Comparison of ENCODE assay signal across 1 cellular context in the genomic region with DNA sequence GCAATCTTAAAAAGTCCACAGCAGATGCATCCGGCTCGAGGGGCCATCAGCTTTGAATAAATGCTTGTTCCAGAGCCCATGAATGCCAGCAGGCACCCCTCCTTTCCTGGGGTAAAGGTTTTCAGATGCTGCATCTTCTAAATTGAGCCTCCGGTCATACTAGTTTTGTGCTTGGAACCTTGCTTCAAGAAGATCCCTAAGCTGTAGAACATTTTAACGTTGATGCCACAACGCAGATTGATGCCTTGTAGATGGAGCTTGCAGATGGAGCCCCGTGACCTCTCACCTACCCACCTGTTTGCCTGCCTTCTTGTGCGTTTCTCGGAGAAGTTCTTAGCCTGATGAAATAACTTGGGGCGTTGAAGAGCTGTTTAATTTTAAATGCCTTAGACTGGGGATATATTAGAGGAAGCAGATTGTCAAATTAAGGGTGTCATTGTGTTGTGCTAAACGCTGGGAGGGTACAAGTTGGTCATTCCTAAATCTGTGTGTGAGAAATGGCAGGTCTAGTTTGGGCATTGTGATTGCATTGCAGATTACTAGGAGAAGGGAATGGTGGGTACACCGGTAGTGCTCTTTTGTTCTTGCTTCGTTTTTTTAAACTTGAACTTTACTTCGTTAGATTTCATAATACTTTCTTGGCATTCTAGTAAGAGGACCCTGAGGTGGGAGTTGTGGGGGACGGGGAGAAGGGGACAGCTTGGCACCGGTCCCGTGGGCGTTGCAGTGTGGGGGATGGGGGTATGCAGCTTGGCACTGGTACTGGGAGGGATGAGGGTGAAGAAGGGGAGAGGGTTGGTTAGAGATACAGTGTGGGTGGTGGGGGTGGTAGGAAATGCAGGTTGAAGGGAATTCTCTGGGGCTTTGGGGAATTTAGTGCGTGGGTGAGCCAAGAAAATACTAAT.
A peak's percentile ranks its signal among the peaks of the same experiment; 100 is the strongest.
TF ChIP-seq lines count a peak whose summit lies in the region.

No MANE protein-coding gene starts in this region.

TF ChIP-seq in K562, 482 proteins besides CTCF, POLR2A, EP300 and RAD21 (continued from another document and continues in another):
- TF ChIP-seq, protein P1, sequence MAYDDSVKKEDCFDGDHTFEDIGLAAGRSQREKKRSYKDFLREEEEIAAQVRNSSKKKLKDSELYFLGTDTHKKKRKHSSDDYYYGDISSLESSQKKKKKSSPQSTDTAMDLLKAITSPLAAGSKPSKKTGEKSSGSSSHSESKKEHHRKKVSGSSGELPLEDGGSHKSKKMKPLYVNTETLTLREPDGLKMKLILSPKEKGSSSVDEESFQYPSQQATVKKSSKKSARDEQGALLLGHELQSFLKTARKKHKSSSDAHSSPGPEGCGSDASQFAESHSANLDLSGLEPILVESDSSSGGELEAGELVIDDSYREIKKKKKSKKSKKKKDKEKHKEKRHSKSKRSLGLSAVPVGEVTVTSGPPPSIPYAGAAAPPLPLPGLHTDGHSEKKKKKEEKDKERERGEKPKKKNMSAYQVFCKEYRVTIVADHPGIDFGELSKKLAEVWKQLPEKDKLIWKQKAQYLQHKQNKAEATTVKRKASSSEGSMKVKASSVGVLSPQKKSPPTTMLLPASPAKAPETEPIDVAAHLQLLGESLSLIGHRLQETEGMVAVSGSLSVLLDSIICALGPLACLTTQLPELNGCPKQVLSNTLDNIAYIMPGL (CRISPR knock-in tag; IDR thresholded peaks at IDR 0.05): no peak
- TF ChIP-seq NCOA1 (IDR thresholded peaks at IDR 0.05; ENCODE audit: low read depth) (no peak), BHLHE40 (IDR thresholded peaks at IDR 0.05; ENCODE audit: low read length) (no peak), CCNT2 (IDR thresholded peaks at IDR 0.05; ENCODE audit: borderline replicate concordance, extremely low read depth, insufficient read length, low read depth, low read length) (no peak), RUNX1 (IDR thresholded peaks at IDR 0.05; ENCODE audit: low read depth) (no peak), MCM3 (IDR thresholded peaks at IDR 0.05) (no peak), ZNF324 (CRISPR knock-in tag; IDR thresholded peaks at IDR 0.05) (peak; percentile 3; the same call in 1 of the 2 replicates), POLR2B (IDR thresholded peaks at IDR 0.05; ENCODE audit: low read depth, partially characterized antibody) (peak; percentile 91), ZBTB7A (IDR thresholded peaks at IDR 0.05; ENCODE audit: borderline replicate concordance, control insufficient read depth, low read depth, low read length) (no peak), BRCA1 (IDR thresholded peaks at IDR 0.05) (no peak), BRCA1 (CRISPR knock-in tag; IDR thresholded peaks at IDR 0.05) (no peak), HSF4 (CRISPR knock-in tag; IDR thresholded peaks at IDR 0.05; ENCODE audit: borderline replicate concordance) (no peak), FOXJ2 (tag; IDR thresholded peaks at IDR 0.05) (no peak), ATF1 (CRISPR knock-in tag; IDR thresholded peaks at IDR 0.05) (no peak), ATF1 (tag; IDR thresholded peaks at IDR 0.05) (no peak), NFE2 (IDR thresholded peaks at IDR 0.05; ENCODE audit: low read depth) (no peak), ZNF347 (CRISPR knock-in tag; IDR thresholded peaks at IDR 0.05; ENCODE audit: low read depth) (no peak), IFI16 (CRISPR knock-in tag; IDR thresholded peaks at IDR 0.05) (no peak), CBFB (CRISPR knock-in tag; IDR thresholded peaks at IDR 0.05) (no peak), TAF1 (IDR thresholded peaks at IDR 0.05; ENCODE audit: control insufficient read depth, extremely low read depth, insufficient read depth, low read length, severe bottlenecking) (peak; percentile 45), ZNF76 (CRISPR knock-in tag; IDR thresholded peaks at IDR 0.05; ENCODE audit: borderline replicate concordance) (no peak), MEF2D (tag; conservative IDR thresholded peaks at IDR 0.05; ENCODE audit: low read depth) (no peak), SMC3 (conservative IDR thresholded peaks at IDR 0.05; ENCODE audit: insufficient read depth, low read depth, low read length) (no peak), SMARCA5 (IDR thresholded peaks at IDR 0.05) (no peak)
- TF ChIP-seq, protein P2, sequence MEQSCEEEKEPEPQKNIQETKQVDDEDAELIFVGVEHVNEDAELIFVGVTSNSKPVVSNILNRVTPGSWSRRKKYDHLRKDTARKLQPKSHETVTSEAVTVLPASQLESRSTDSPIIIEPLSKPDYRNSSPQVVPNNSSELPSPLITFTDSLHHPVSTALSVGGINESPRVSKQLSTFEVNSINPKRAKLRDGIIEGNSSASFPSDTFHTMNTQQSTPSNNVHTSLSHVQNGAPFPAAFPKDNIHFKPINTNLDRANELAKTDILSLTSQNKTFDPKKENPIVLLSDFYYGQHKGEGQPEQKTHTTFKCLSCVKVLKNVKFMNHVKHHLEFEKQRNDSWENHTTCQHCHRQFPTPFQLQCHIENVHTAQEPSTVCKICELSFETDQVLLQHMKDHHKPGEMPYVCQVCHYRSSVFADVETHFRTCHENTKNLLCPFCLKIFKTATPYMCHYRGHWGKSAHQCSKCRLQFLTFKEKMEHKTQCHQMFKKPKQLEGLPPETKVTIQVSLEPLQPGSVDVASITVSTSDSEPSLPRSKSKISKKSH (CRISPR knock-in tag; IDR thresholded peaks at IDR 0.05): 0 out of 2 replicates have a peak, but pooled peaks have one; percentile 3
- TF ChIP-seq, protein P3, sequence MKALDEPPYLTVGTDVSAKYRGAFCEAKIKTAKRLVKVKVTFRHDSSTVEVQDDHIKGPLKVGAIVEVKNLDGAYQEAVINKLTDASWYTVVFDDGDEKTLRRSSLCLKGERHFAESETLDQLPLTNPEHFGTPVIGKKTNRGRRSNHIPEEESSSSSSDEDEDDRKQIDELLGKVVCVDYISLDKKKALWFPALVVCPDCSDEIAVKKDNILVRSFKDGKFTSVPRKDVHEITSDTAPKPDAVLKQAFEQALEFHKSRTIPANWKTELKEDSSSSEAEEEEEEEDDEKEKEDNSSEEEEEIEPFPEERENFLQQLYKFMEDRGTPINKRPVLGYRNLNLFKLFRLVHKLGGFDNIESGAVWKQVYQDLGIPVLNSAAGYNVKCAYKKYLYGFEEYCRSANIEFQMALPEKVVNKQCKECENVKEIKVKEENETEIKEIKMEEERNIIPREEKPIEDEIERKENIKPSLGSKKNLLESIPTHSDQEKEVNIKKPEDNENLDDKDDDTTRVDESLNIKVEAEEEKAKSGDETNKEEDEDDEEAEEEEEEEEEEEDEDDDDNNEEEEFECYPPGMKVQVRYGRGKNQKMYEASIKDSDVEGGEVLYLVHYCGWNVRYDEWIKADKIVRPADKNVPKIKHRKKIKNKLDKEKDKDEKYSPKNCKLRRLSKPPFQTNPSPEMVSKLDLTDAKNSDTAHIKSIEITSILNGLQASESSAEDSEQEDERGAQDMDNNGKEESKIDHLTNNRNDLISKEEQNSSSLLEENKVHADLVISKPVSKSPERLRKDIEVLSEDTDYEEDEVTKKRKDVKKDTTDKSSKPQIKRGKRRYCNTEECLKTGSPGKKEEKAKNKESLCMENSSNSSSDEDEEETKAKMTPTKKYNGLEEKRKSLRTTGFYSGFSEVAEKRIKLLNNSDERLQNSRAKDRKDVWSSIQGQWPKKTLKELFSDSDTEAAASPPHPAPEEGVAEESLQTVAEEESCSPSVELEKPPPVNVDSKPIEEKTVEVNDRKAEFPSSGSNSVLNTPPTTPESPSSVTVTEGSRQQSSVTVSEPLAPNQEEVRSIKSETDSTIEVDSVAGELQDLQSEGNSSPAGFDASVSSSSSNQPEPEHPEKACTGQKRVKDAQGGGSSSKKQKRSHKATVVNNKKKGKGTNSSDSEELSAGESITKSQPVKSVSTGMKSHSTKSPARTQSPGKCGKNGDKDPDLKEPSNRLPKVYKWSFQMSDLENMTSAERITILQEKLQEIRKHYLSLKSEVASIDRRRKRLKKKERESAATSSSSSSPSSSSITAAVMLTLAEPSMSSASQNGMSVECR (CRISPR knock-in tag; IDR thresholded peaks at IDR 0.05): no peak
- TF ChIP-seq, protein P4, sequence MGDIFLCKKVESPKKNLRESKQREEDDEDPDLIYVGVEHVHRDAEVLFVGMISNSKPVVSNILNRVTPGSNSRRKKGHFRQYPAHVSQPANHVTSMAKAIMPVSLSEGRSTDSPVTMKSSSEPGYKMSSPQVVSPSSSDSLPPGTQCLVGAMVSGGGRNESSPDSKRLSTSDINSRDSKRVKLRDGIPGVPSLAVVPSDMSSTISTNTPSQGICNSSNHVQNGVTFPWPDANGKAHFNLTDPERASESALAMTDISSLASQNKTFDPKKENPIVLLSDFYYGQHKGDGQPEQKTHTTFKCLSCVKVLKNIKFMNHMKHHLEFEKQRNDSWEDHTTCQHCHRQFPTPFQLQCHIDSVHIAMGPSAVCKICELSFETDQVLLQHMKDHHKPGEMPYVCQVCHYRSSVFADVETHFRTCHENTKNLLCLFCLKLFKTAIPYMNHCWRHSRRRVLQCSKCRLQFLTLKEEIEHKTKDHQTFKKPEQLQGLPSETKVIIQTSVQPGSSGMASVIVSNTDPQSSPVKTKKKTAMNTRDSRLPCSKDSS (IDR thresholded peaks at IDR 0.05; ENCODE audit: low read depth, partially characterized antibody): no peak
- TF ChIP-seq, protein P5, sequence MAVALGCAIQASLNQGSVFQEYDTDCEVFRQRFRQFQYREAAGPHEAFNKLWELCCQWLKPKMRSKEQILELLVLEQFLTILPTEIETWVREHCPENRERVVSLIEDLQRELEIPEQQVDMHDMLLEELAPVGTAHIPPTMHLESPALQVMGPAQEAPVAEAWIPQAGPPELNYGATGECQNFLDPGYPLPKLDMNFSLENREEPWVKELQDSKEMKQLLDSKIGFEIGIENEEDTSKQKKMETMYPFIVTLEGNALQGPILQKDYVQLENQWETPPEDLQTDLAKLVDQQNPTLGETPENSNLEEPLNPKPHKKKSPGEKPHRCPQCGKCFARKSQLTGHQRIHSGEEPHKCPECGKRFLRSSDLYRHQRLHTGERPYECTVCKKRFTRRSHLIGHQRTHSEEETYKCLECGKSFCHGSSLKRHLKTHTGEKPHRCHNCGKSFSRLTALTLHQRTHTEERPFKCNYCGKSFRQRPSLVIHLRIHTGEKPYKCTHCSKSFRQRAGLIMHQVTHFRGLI (CRISPR knock-in tag; IDR thresholded peaks at IDR 0.05): no peak
- TF ChIP-seq, protein P6, sequence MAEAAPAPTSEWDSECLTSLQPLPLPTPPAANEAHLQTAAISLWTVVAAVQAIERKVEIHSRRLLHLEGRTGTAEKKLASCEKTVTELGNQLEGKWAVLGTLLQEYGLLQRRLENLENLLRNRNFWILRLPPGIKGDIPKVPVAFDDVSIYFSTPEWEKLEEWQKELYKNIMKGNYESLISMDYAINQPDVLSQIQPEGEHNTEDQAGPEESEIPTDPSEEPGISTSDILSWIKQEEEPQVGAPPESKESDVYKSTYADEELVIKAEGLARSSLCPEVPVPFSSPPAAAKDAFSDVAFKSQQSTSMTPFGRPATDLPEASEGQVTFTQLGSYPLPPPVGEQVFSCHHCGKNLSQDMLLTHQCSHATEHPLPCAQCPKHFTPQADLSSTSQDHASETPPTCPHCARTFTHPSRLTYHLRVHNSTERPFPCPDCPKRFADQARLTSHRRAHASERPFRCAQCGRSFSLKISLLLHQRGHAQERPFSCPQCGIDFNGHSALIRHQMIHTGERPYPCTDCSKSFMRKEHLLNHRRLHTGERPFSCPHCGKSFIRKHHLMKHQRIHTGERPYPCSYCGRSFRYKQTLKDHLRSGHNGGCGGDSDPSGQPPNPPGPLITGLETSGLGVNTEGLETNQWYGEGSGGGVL (CRISPR knock-in tag; IDR thresholded peaks at IDR 0.05): 0 out of 2 replicates have a peak, but pooled peaks have one; percentile 22
- TF ChIP-seq, protein P7, sequence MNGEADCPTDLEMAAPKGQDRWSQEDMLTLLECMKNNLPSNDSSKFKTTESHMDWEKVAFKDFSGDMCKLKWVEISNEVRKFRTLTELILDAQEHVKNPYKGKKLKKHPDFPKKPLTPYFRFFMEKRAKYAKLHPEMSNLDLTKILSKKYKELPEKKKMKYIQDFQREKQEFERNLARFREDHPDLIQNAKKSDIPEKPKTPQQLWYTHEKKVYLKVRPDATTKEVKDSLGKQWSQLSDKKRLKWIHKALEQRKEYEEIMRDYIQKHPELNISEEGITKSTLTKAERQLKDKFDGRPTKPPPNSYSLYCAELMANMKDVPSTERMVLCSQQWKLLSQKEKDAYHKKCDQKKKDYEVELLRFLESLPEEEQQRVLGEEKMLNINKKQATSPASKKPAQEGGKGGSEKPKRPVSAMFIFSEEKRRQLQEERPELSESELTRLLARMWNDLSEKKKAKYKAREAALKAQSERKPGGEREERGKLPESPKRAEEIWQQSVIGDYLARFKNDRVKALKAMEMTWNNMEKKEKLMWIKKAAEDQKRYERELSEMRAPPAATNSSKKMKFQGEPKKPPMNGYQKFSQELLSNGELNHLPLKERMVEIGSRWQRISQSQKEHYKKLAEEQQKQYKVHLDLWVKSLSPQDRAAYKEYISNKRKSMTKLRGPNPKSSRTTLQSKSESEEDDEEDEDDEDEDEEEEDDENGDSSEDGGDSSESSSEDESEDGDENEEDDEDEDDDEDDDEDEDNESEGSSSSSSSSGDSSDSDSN (IDR thresholded peaks at IDR 0.05; ENCODE audit: borderline replicate concordance in 1 of 2, low read depth in 2 of 2, low read length in 2 of 2): no peak
- TF ChIP-seq, protein P8, sequence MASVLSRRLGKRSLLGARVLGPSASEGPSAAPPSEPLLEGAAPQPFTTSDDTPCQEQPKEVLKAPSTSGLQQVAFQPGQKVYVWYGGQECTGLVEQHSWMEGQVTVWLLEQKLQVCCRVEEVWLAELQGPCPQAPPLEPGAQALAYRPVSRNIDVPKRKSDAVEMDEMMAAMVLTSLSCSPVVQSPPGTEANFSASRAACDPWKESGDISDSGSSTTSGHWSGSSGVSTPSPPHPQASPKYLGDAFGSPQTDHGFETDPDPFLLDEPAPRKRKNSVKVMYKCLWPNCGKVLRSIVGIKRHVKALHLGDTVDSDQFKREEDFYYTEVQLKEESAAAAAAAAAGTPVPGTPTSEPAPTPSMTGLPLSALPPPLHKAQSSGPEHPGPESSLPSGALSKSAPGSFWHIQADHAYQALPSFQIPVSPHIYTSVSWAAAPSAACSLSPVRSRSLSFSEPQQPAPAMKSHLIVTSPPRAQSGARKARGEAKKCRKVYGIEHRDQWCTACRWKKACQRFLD (CRISPR knock-in tag; IDR thresholded peaks at IDR 0.05): no peak
